ENCODE assay signal across 33 cellular contexts in the genomic region with DNA sequence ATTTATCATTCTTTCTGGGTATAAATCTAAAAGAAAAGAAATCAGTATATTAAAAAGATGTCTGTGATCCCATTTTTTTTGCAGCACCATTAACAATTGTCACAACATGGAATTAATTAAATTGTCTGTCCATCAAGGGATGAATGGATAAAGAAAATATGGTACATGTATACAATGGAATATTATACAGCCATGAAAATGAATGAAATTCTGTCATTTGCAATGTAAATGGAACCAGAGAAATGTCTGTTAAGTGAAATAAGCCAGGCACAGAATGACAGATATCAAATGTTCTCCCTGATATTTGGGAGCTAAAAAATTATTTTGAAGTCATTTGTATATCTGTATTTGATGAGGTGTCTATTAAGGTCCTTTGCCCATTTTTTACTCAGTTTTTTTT.
"Had no signal": no experiment of that assay in that cellular context is flagged by ENCODE, and none has a peak within 500 bp of the region (broad histone marks: within the 10 kb centered on the region; RNA-seq: fewer than 3 reads in every experiment).

No MANE protein-coding gene starts in this region.

- H3K4me3 ChIP-seq: adrenal gland, ascending aorta, body of pancreas, breast epithelium, cardiac muscle cell had no signal

- H3K4me1 ChIP-seq: adrenal gland, ascending aorta, body of pancreas, breast epithelium had no signal

- H3K9me3 ChIP-seq: adrenal gland, ascending aorta, body of pancreas, breast epithelium had no signal

- ATAC-seq: activated naive CD4-positive, alpha-beta T cell treated with anti-CD3 and anti-CD28 coated beads, Interleukin-2, amount 50 U/mL, for 72 hours; activated naive CD8-positive, alpha-beta T cell treated with anti-CD3 and anti-CD28 coated beads, Interleukin-2, amount 50 U/mL, for 24 hours; activated T-cell treated with anti-CD3 and anti-CD28 coated beads, Interleukin-2, amount 50 U/mL, for 4 hours; activated T-cell treated with anti-CD3 and anti-CD28 coated beads, Interleukin-2, amount 50 U/mL, for 72 hours; activated T-helper 17 cell treated with anti-CD3 and anti-CD28 coated beads, Interleukin-2, amount 50 U/mL, for 72 hours; body of pancreas had no signal

- FAIRE-seq: astrocyte, bronchial epithelial cell, colon had no signal

- H3K36me3 ChIP-seq: adrenal gland, ascending aorta, brain microvascular endothelial cell, breast epithelium, cardiac muscle cell had no signal

- H3K27ac ChIP-seq: adrenal gland, ascending aorta, body of pancreas, brain microvascular endothelial cell, breast epithelium, cardiac muscle cell had no signal

- DNase-seq: activated effector memory CD4-positive, alpha-beta T cell treated with anti-CD3 and anti-CD28 coated beads, Interleukin-2, amount 50 U/mL, for 16 hours; activated effector memory CD4-positive, alpha-beta T cell treated with Interleukin-2 at 50 U/mL for 16 hours; activated gamma-delta T cell; activated gamma-delta T cell treated with Interleukin-2 at 50 U/mL for 16 hours; activated naive CD4-positive, alpha-beta T cell; activated naive CD4-positive, alpha-beta T cell treated with anti-CD3 and anti-CD28 coated beads for 36 hours; activated naive CD4-positive, alpha-beta T cell treated with anti-CD3 and anti-CD28 coated beads, Interleukin-2, amount 10 ng/mL, durations not matched to agents 7 days and 5 days; activated naive CD4-positive, alpha-beta T cell treated with anti-CD3 and anti-CD28 coated beads, Interleukin-2, amount 50 U/mL, for 16 hours; activated naive CD4-positive, alpha-beta T cell treated with Interleukin-2 at 50 U/mL for 16 hours; activated naive CD8-positive, alpha-beta T cell treated with anti-CD3 and anti-CD28 coated beads for 36 hours; activated naive CD8-positive, alpha-beta T cell treated with anti-CD3 and anti-CD28 coated beads, Interleukin-2, amount 10 ng/mL, durations not matched to agents 7 days and 5 days; activated naive CD8-positive, alpha-beta T cell treated with anti-CD3 and anti-CD28 coated beads, Interleukin-2, amount 50 U/mL, for 24 hours; activated T-cell treated with anti-CD3 and anti-CD28 coated beads, Interleukin-2, amount 50 U/mL, for 4 hours; activated T-cell treated with anti-CD3 and anti-CD28 coated beads, Interleukin-2, amount 50 U/mL, for 48 hours; activated T-cell treated with anti-CD3 and anti-CD28 coated beads, Interleukin-2, amount 50 U/mL, for 72 hours; adrenal gland; amniotic stem cell; amygdala; anterior cingulate cortex; aorta; body of pancreas; brain microvascular endothelial cell; caudate nucleus; central memory CD4-positive, alpha-beta T cell; cerebellar nuclear complex had no signal

- H3K27me3 ChIP-seq: adrenal gland, ascending aorta, body of pancreas, brain microvascular endothelial cell, breast epithelium, cardiac muscle cell had no signal
